Comparison of ENCODE assay signal across 28 cellular contexts in genomic region chr6:54198134-54198533, GRCh38.
DNase-seq lines count a peak whose midpoint lies in the region; ATAC-seq, FAIRE-seq and TF ChIP-seq lines count a peak whose summit lies in the region.
"Had no signal": no experiment of that assay in that cellular context is flagged by ENCODE, and none has a peak within 500 bp of the region (broad histone marks: within the 10 kb centered on the region; RNA-seq: fewer than 3 reads in every experiment).

No MANE protein-coding gene starts in this region.

- TF ChIP-seq POLR2A in right lobe of liver (IDR thresholded peaks at IDR 0.05) (no peak), GM12891 (IDR thresholded peaks at IDR 0.05; ENCODE audit: low read depth, low read length) (no peak), spleen (IDR thresholded peaks at IDR 0.05) (no peak)

- TF ChIP-seq CTCF in CD14-positive monocyte (IDR thresholded peaks at IDR 0.05): no peak
- TF ChIP-seq CTCF in cardiac fibroblast (IDR thresholded peaks at IDR 0.05; ENCODE audit: low read depth, low read length): no peak
- no peak for TF ChIP-seq CTCF in right lobe of liver (IDR thresholded peaks at IDR 0.05)
- no peak for TF ChIP-seq CTCF in spleen (IDR thresholded peaks at IDR 0.05 in 8 of 11, conservative IDR thresholded peaks at IDR 0.05 in 3 of 11)

- ATAC-seq in right lobe of liver: peak; percentile 91 to 98 (median 96)
- ATAC-seq in HG02852 (IDR thresholded peaks at IDR 0.05; ENCODE audit: unreplicated experiment): no peak
- ATAC-seq: HCT116 had no signal

- no peak for FAIRE-seq in GM12891 (lab: Jason Lieb, UNC)
- FAIRE-seq: A204.1 had no signal

- no peak for DNase-seq in CD14-positive monocyte (ENCODE audit: low spot score)
- DNase-seq in NOMO-1 treated with dmso at 0.1 percent for 144 hours (lab: John Stamatoyannopoulos, UW; ENCODE audit: unreplicated experiment): peak; percentile 71
- peak; percentile 3 to 5 for DNase-seq in cardiac fibroblast (ENCODE audit: low read depth in 2 of 2)
- DNase-seq in right lobe of liver: peak in 1 of 3 donors; percentile 58
- DNase-seq in midbrain (lab: John Stamatoyannopoulos, UW): no peak
- no peak for DNase-seq in GM12891 (ENCODE audit: insufficient read length, low spot score)
- DNase-seq in spleen: no peak
- DNase-seq: activated B cell treated with CpG ODN at 0.5 μM for 24 hours; activated CD4-positive, alpha-beta memory T cell treated with anti-CD3 and anti-CD28 coated beads for 36 hours; activated T-cell treated with anti-CD3 and anti-CD28 coated beads for 4 hours; anterior cingulate cortex; glutamatergic neuron; MG63; NCI-H1930; NCI-H345; Peyer's patch; psoas muscle; stimulated activated CD4-positive, alpha-beta T cell treated with anti-CD3 and anti-CD28 coated beads, Interleukin-4, amount 100 ng/mL, for 1 hour; stomach; upper lobe of left lung had no signal

- H3K27me3 ChIP-seq in right lobe of liver (no peaks in the 10 kb centered on the region), spleen (replicated peaks in 1 of 7) (no peaks in the 10 kb centered on the region)
- H3K27me3 ChIP-seq: BLaER1 treated with 17β-estradiol and CSF1 and Interleukin-3, amounts not matched to agents 10 nM and 100 nM; esophagus muscularis mucosa; MG63; Peyer's patch; stomach; upper lobe of left lung had no signal

- no peaks in the 10 kb centered on the region for H3K36me3 Mint-ChIP-seq in CD14-positive monocyte
- H3K36me3 Mint-ChIP-seq: activated CD4-positive, alpha-beta memory T cell treated with anti-CD3 and anti-CD28 coated beads for 36 hours had no signal

- H3K9me3 ChIP-seq in right lobe of liver: no peaks in the 10 kb centered on the region
- no peaks in the 10 kb centered on the region for H3K9me3 ChIP-seq in spleen
- H3K9me3 ChIP-seq: BLaER1 treated with 17β-estradiol and CSF1 and Interleukin-3, amounts not matched to agents 10 nM and 100 nM; esophagus muscularis mucosa; MG63; Peyer's patch; psoas muscle; stomach; upper lobe of left lung had no signal

- H3K27ac Mint-ChIP-seq in CD14-positive monocyte: peak overlapping the region in 6 of 7 donors; percentile 43 to 90 (median 78)
- H3K27ac Mint-ChIP-seq: activated B cell treated with CpG ODN at 0.5 μM for 24 hours; activated CD4-positive, alpha-beta memory T cell treated with anti-CD3 and anti-CD28 coated beads for 36 hours; T-helper 2 cell treated with Interferon-gamma antibody and Interleukin-4, amounts not matched to agents 5 μg/mL and 100 μg/mL, for 36 hours had no signal

- H3K27ac ChIP-seq in right lobe of liver (peak overlapping the region in 2 of 3 donors; percentile 17 to 45), spleen (peak overlapping the region in 3 of 8 donors; percentile 1 to 21 (median 15))
- H3K27ac ChIP-seq: BLaER1 treated with 17β-estradiol and CSF1 and Interleukin-3, amounts not matched to agents 10 nM and 100 nM; esophagus muscularis mucosa; Peyer's patch; psoas muscle; stomach; upper lobe of left lung had no signal

- H3K4me1 ChIP-seq in right lobe of liver (peaks cover 0 to 12% (median 0%) of the 10 kb centered on the region in 4 donors), spleen (no peaks in the 10 kb centered on the region)
- H3K4me1 ChIP-seq: Peyer's patch, psoas muscle, stomach had no signal

- intact Hi-C loops in CD14-positive monocyte (cut with micrococcal nuclease): no loop called here
- intact Hi-C loops in right lobe of liver (cut with DNase I): no loop called here
- intact Hi-C loops in spleen (cut with DNase I; ENCODE audit: low total_unique reads): no loop called here

- no peaks in the 10 kb centered on the region for H3K36me3 ChIP-seq in right lobe of liver
- H3K36me3 ChIP-seq in spleen: no peaks in the 10 kb centered on the region
- H3K36me3 ChIP-seq: BLaER1 treated with 17β-estradiol and CSF1 and Interleukin-3, amounts not matched to agents 10 nM and 100 nM; MG63; Peyer's patch; stomach; upper lobe of left lung had no signal

- peaks cover 0 to 10% (median 2%) of the 10 kb centered on the region in 7 donors for H3K9me3 Mint-ChIP-seq in CD14-positive monocyte
- H3K9me3 Mint-ChIP-seq: activated B cell treated with CpG ODN at 0.5 μM for 24 hours; activated CD4-positive, alpha-beta memory T cell treated with anti-CD3 and anti-CD28 coated beads for 36 hours; T-helper 2 cell treated with Interferon-gamma antibody and Interleukin-4, amounts not matched to agents 5 μg/mL and 100 μg/mL, for 36 hours had no signal

- peaks cover 18% of the 10 kb centered on the region for H3K4me1 Mint-ChIP-seq in CD14-positive monocyte
- H3K4me1 Mint-ChIP-seq: activated B cell treated with CpG ODN at 0.5 μM for 24 hours; central memory CD8-positive, alpha-beta T cell had no signal

- H3K4me3 ChIP-seq in cardiac fibroblast (replicated peaks in 1 of 2; ENCODE audit: low read depth in 2 of 2, low read length in 2 of 2) (no peak overlapping the region), right lobe of liver (no peak overlapping the region), spleen (no peak overlapping the region)
- H3K4me3 ChIP-seq: BLaER1 treated with 17β-estradiol and CSF1 and Interleukin-3, amounts not matched to agents 10 nM and 100 nM; esophagus muscularis mucosa; MG63; Peyer's patch; psoas muscle; smooth muscle cell; stomach; upper lobe of left lung had no signal

- peaks cover 2 to 4% (median 3%) of the 10 kb centered on the region in 3 donors for H3K27me3 Mint-ChIP-seq in CD14-positive monocyte (ENCODE audit: low read depth in 3 of 3)
- H3K27me3 Mint-ChIP-seq: activated B cell treated with CpG ODN at 0.5 μM for 24 hours; activated CD4-positive, alpha-beta memory T cell treated with anti-CD3 and anti-CD28 coated beads for 36 hours; central memory CD8-positive, alpha-beta T cell had no signal

- H3K4me3 Mint-ChIP-seq in CD14-positive monocyte: no peak overlapping the region
- H3K4me3 Mint-ChIP-seq: activated B cell treated with CpG ODN at 0.5 μM for 24 hours; activated CD4-positive, alpha-beta memory T cell treated with anti-CD3 and anti-CD28 coated beads for 36 hours; central memory CD8-positive, alpha-beta T cell; T-helper 2 cell treated with Interferon-gamma antibody and Interleukin-4, amounts not matched to agents 5 μg/mL and 100 μg/mL, for 36 hours had no signal

- 36% methylated on average over 3 of the region's 3 CpGs for WGBS in right lobe of liver (ENCODE audit: insufficient coverage, low coverage, low lambda C conversion rate, missing lambda C conversion rate)
- WGBS in spleen, 5 donors: 79 to 93% (median 87%) methylated on average over 3 of the region's 3 CpGs

TF ChIP-seq in GM12891, 5 proteins besides CTCF, POLR2A, EP300 and RAD21:
- TF ChIP-seq POLR2AphosphoS5 (IDR thresholded peaks at IDR 0.05; ENCODE audit: low read depth, low read length): no peak
- TF ChIP-seq SPI1 (IDR thresholded peaks at IDR 0.05; ENCODE audit: low read depth, low read length): no peak
- no peak for TF ChIP-seq TAF1 (IDR thresholded peaks at IDR 0.05; ENCODE audit: low read depth, low read length)
TF ChIP-seq in GM12891: peak in this region for 0.

Comparison
In these comparisons a context has a peak if more than half of its experiments do, and no peak if none do; other contexts are left out.
1. DNase-seq: peak in NOMO-1 treated with dmso at 0.1 percent for 144 hours (single experiment) and cardiac fibroblast (2 of 2); none in CD14-positive monocyte (single experiment), midbrain (single experiment), GM12891 (single experiment) and spleen (single experiment).